In the genomic region with DNA sequence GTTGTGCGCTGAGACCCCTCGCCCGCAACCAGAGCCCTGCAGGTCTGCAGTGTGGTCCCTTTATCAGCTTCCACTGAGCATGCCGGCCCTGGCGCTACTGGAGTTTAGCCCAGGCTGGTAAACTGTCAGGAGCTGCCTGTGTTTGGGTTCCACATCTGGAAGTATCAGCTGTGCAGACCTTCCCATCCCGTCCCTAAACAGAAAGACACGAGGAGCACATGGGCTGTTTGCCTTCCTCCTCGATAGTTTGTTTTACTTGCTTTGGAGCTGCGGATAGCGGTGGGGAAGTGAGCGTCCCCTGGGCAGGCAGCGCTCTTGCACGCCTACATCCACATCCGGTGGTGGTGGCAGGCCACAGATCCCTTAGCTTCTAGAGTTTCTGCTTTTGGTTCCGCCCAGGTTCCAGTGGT, we compare ENCODE assay signal across 1 cellular context.
TF ChIP-seq lines count a peak whose summit lies in the region.

No MANE protein-coding gene starts in this region.

TF ChIP-seq in GM12878, 131 proteins besides CTCF, POLR2A, EP300 and RAD21 (continued from another document):
- TF ChIP-seq SPI1 (IDR thresholded peaks at IDR 0.05; ENCODE audit: borderline replicate concordance, insufficient read depth, low read depth, low read length) = peak; percentile 50; the same call in 1 of the 2 replicates
- TF ChIP-seq, protein P1, sequence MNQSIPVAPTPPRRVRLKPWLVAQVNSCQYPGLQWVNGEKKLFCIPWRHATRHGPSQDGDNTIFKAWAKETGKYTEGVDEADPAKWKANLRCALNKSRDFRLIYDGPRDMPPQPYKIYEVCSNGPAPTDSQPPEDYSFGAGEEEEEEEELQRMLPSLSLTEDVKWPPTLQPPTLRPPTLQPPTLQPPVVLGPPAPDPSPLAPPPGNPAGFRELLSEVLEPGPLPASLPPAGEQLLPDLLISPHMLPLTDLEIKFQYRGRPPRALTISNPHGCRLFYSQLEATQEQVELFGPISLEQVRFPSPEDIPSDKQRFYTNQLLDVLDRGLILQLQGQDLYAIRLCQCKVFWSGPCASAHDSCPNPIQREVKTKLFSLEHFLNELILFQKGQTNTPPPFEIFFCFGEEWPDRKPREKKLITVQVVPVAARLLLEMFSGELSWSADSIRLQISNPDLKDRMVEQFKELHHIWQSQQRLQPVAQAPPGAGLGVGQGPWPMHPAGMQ (IDR thresholded peaks at IDR 0.05; ENCODE audit: borderline replicate concordance) = no peak
- TF ChIP-seq, protein P2, sequence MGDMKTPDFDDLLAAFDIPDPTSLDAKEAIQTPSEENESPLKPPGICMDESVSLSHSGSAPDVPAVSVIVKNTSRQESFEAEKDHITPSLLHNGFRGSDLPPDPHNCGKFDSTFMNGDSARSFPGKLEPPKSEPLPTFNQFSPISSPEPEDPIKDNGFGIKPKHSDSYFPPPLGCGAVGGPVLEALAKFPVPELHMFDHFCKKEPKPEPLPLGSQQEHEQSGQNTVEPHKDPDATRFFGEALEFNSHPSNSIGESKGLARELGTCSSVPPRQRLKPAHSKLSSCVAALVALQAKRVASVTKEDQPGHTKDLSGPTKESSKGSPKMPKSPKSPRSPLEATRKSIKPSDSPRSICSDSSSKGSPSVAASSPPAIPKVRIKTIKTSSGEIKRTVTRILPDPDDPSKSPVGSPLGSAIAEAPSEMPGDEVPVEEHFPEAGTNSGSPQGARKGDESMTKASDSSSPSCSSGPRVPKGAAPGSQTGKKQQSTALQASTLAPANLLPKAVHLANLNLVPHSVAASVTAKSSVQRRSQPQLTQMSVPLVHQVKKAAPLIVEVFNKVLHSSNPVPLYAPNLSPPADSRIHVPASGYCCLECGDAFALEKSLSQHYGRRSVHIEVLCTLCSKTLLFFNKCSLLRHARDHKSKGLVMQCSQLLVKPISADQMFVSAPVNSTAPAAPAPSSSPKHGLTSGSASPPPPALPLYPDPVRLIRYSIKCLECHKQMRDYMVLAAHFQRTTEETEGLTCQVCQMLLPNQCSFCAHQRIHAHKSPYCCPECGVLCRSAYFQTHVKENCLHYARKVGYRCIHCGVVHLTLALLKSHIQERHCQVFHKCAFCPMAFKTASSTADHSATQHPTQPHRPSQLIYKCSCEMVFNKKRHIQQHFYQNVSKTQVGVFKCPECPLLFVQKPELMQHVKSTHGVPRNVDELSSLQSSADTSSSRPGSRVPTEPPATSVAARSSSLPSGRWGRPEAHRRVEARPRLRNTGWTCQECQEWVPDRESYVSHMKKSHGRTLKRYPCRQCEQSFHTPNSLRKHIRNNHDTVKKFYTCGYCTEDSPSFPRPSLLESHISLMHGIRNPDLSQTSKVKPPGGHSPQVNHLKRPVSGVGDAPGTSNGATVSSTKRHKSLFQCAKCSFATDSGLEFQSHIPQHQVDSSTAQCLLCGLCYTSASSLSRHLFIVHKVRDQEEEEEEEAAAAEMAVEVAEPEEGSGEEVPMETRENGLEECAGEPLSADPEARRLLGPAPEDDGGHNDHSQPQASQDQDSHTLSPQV (IDR thresholded peaks at IDR 0.05) = no peak
